In the genomic region with DNA sequence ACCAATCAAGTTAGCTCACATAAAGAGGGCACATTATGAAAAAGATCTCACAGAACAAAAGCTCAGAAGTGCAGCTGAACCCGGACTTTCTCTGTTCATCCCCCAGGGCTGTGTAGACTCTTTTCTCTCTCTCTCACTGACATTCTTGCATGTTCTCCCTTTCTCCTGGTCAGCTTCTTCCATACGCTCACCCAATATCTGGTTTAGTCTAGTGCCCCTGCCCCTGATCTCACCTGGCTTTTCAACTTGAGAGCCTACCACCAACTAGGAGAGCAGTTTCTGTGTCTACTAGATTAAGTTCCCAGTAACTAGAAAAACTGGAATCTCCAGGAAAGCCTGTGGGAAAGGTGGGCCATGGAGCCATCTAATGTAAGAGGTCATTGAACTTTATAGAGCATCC, we compare ENCODE assay signal across 18 cellular contexts.
DNase-seq lines count a peak whose midpoint lies in the region; ATAC-seq and TF ChIP-seq lines count a peak whose summit lies in the region.
"Had no signal": no experiment of that assay in that cellular context is flagged by ENCODE, and none has a peak within 500 bp of the region (broad histone marks: within the 10 kb centered on the region; RNA-seq: fewer than 3 reads in every experiment).

No MANE protein-coding gene starts in this region.

- H3K4me1 ChIP-seq in lung (ENCODE audit: control insufficient read depth in 2 of 2, insufficient read depth in 2 of 2, low read length in 2 of 2), result no peaks in the 10 kb centered on the region
- no peaks in the 10 kb centered on the region for H3K4me1 ChIP-seq in body of pancreas
- no peaks in the 10 kb centered on the region for H3K4me1 ChIP-seq in smooth muscle cell (ENCODE audit: low read depth)
- H3K4me1 ChIP-seq: BE2C, BLaER1 had no signal

- H3K36me3 ChIP-seq in lung (ENCODE audit: control insufficient read depth in 2 of 2, insufficient read depth in 2 of 2, low read length in 2 of 2) (no peaks in the 10 kb centered on the region), body of pancreas (replicated peaks in 1 of 2; ENCODE audit: insufficient read depth in 1 of 2, low read depth in 2 of 2) (no peaks in the 10 kb centered on the region), smooth muscle cell (ENCODE audit: low read depth) (no peaks in the 10 kb centered on the region)
- H3K36me3 ChIP-seq: BE2C, BLaER1 had no signal

- H3F3A ChIP-seq in smooth muscle cell (ENCODE audit: low read depth), result no peaks in the 10 kb centered on the region

- no peaks in the 10 kb centered on the region for H4K20me1 ChIP-seq in smooth muscle cell (ENCODE audit: low read depth)
- H4K20me1 ChIP-seq: BLaER1 had no signal

- DNase-seq in D341Med (ENCODE audit: low spot score) (peak; percentile 0), islet precursor cell (peak; percentile 29), lung (ENCODE audit: low spot score) (peak; percentile 7), ureter (ENCODE audit: low spot score) (peak; percentile 1), body of pancreas (no peak), smooth muscle cell (lab: John Stamatoyannopoulos, UW; ENCODE audit: unreplicated experiment) (no peak)
- DNase-seq: ACHN; BE2C; C1 segment of cervical spinal cord; CD4-positive, alpha-beta memory T cell; CD4-positive, CD25-positive, alpha-beta regulatory T cell; CD8-positive, alpha-beta memory T cell; COR-L47; DMS79 treated with DMSO at 0.1 percent for 48 hours; GF-D8 had no signal

- no peak for ATAC-seq in lung (ENCODE audit: insufficient read depth, low FRiP score)
- no peak for ATAC-seq in body of pancreas
- ATAC-seq in HG02610 (IDR thresholded peaks at IDR 0.05; ENCODE audit: unreplicated experiment), result no peak

- H3K27me3 ChIP-seq in lung (ENCODE audit: control insufficient read depth, insufficient read depth) (peaks cover 4% of the 10 kb centered on the region), body of pancreas (no peaks in the 10 kb centered on the region), smooth muscle cell (ENCODE audit: low read depth) (no peaks in the 10 kb centered on the region)
- H3K27me3 ChIP-seq: BE2C, BLaER1 had no signal

- no peaks in the 10 kb centered on the region for H3K79me2 ChIP-seq in smooth muscle cell (ENCODE audit: low read depth)

- 89 to 97% methylated on average over 2 of the region's 2 CpGs for WGBS in lung, 2 donors
- WGBS in body of pancreas, 2 donors, result 67 to 76% methylated on average over 2 of the region's 2 CpGs
- WGBS in smooth muscle cell (ENCODE audit: low lambda C conversion rate), result 87% methylated on average over 2 of the region's 2 CpGs

- no peak overlapping the region for H3K27ac ChIP-seq in lung (ENCODE audit: low read depth in 1 of 2, low read length in 1 of 2)
- H3K27ac ChIP-seq in body of pancreas, result no peak overlapping the region
- no peak overlapping the region for H3K27ac ChIP-seq in smooth muscle cell (ENCODE audit: low read depth)
- H3K27ac ChIP-seq: 22Rv1, BLaER1 had no signal

- no peak overlapping the region for H3K4me2 ChIP-seq in smooth muscle cell
- H3K4me2 ChIP-seq: BLaER1 had no signal

- no peak for TF ChIP-seq POLR2A in body of pancreas (IDR thresholded peaks at IDR 0.05)

- no peak overlapping the region for H2AFZ ChIP-seq in smooth muscle cell (ENCODE audit: low read depth)

- H3K9ac ChIP-seq in smooth muscle cell (ENCODE audit: low read depth), result no peak overlapping the region
- H3K9ac ChIP-seq: BLaER1 had no signal

- no peak for TF ChIP-seq CTCF in lung (IDR thresholded peaks at IDR 0.05; ENCODE audit: control extremely low read depth, extremely low read depth)
- TF ChIP-seq CTCF in body of pancreas (IDR thresholded peaks at IDR 0.05), result no peak
- no peak for TF ChIP-seq CTCF in smooth muscle cell (IDR thresholded peaks at IDR 0.05; ENCODE audit: borderline replicate concordance, insufficient read depth, poor library complexity, severe bottlenecking)

- H3K4me3 ChIP-seq in lung (no peak overlapping the region), body of pancreas (no peak overlapping the region), smooth muscle cell (no peak overlapping the region)
- H3K4me3 ChIP-seq: BLaER1 had no signal

- intact Hi-C loops in body of pancreas (cut with DNase I), result no loop called here

- H3K9me3 ChIP-seq in lung (ENCODE audit: control insufficient read depth in 2 of 2, insufficient read depth in 1 of 2, low read length in 1 of 2), result peaks cover 3 to 7% of the 10 kb centered on the region in 2 donors
- H3K9me3 ChIP-seq in body of pancreas, result no peaks in the 10 kb centered on the region
- H3K9me3 ChIP-seq in smooth muscle cell (replicated peaks; ENCODE audit: low read depth), result no peaks in the 10 kb centered on the region
- H3K9me3 ChIP-seq: BE2C had no signal

Comparison
In these comparisons a context has a peak if more than half of its experiments do, and no peak if none do; other contexts are left out.
1. DNase-seq: peak in D341Med (single experiment), islet precursor cell (single experiment), lung (single experiment) and ureter (single experiment); none in body of pancreas (0 of 4) and smooth muscle cell (single experiment).